13 cellular contexts compared by ENCODE assay signal in genomic region chr17:8140058-8140412, GRCh38. TPM values are rescaled to one million over a fixed set of nuclear protein-coding genes. Genes with fewer than 3 reads are reported as not detected.
DNase-seq lines count a peak whose midpoint lies in the region; ATAC-seq and TF ChIP-seq lines count a peak whose summit lies in the region.
"Had no signal": no experiment of that assay in that cellular context is flagged by ENCODE, and none has a peak within 500 bp of the region (broad histone marks: within the 10 kb centered on the region; RNA-seq: fewer than 3 reads in every experiment).

No MANE protein-coding gene starts in this region.

- 59% methylated on average over 11 of the region's 11 CpGs for WGBS in right cardiac atrium

- H3K27ac ChIP-seq in VCaP, result peak overlapping the region; percentile 62
- H3K27ac ChIP-seq in right cardiac atrium (ENCODE audit: low read length), result no peak overlapping the region
- H3K27ac ChIP-seq in rectal smooth muscle tissue (ENCODE audit: low read depth, low read length), result peak overlapping the region; percentile 42
- H3K27ac ChIP-seq: HL-60 had no signal

- H3K9ac ChIP-seq in rectal smooth muscle tissue (ENCODE audit: low read length), result no peak overlapping the region

- TF ChIP-seq CTCF in VCaP (conservative IDR thresholded peaks at IDR 0.05), result no peak

- H3K4me1 ChIP-seq in right cardiac atrium (ENCODE audit: control insufficient read depth, insufficient read depth, low read length), result no peaks in the 10 kb centered on the region
- H3K4me1 ChIP-seq in rectal smooth muscle tissue (ENCODE audit: control insufficient read depth, insufficient read depth, low read length), result peaks cover 10% of the 10 kb centered on the region
- H3K4me1 ChIP-seq: BE2C had no signal

- peak; percentile 69 for DNase-seq in CD1c-positive myeloid dendritic cell (ENCODE audit: extremely low spot score)
- DNase-seq in right cardiac atrium, result peak in 2 of 3 donors; percentile 64 to 65
- DNase-seq in NCI-H774 (lab: John Stamatoyannopoulos, UW), result no peak
- no peak for DNase-seq in NCI-H1694 treated with DMSO at 0.1 percent for 48 hours (lab: John Stamatoyannopoulos, UW)
- DNase-seq in activated T-cell treated with anti-CD3 and anti-CD28 coated beads for 4 hours, result no peak
- DNase-seq in NAMALWA (ENCODE audit: low spot score), result no peak
- DNase-seq: NCI-H2107 had no signal

- no peak overlapping the region for H3K4me3 ChIP-seq in right cardiac atrium (ENCODE audit: low read length)
- no peak overlapping the region for H3K4me3 ChIP-seq in rectal smooth muscle tissue (ENCODE audit: low read length)

- ATAC-seq in right cardiac atrium, result peak; percentile 3

- intact Hi-C loops in right cardiac atrium (cut with DNase I), result loop anchor here in 1 of 4 donors (10.0 kb wide), 1 partner anchor 295 kb away; no protein-coding TSS in a partner anchor

- no peaks in the 10 kb centered on the region for H3K9me3 ChIP-seq in right cardiac atrium (ENCODE audit: control insufficient read depth, low read length)
- H3K9me3 ChIP-seq: BE2C had no signal

- no peaks in the 10 kb centered on the region for H3K27me3 ChIP-seq in right cardiac atrium (ENCODE audit: control insufficient read depth, insufficient read depth)
- H3K27me3 ChIP-seq in rectal smooth muscle tissue (ENCODE audit: control insufficient read depth, insufficient read depth, low read length), result no peaks in the 10 kb centered on the region
- H3K27me3 ChIP-seq: BE2C had no signal

- peaks cover 45% of the 10 kb centered on the region for H3K36me3 ChIP-seq in rectal smooth muscle tissue (ENCODE audit: control insufficient read depth, insufficient read depth, low read length)

RNA-seq across cellular contexts. Expression of gene PER1, which starts 12.2 kb away (rescaled TPM):
- 100 to 1,000 TPM in 3 of 4 donors, 10 to 100 TPM in 1; 96.2 to 150 (median 124) TPM for total RNA-seq in right cardiac atrium
- 110 TPM for polyA plus RNA-seq in right cardiac atrium

RNA-seq across cellular contexts. Expression of gene HES7, which starts 16.1 kb away (rescaled TPM):
- total RNA-seq in right cardiac atrium, result under 1 TPM; 0.62 to 0.76 (median 0.73) TPM
- polyA plus RNA-seq in right cardiac atrium, result 0.25 TPM
- total RNA-seq: glomerular endothelial cell, kidney epithelial cell had no signal

RNA-seq across cellular contexts. Expression of gene ALOXE3, which starts 21.7 kb away (rescaled TPM):
- not detected for total RNA-seq in right cardiac atrium
- not detected for polyA plus RNA-seq in right cardiac atrium
- total RNA-seq: glomerular endothelial cell had no signal

RNA-seq across cellular contexts. Expression of gene VAMP2, which starts 22.7 kb away (rescaled TPM):
- total RNA-seq in right cardiac atrium, result 10 to 100 TPM; 68.7 to 74.9 (median 71.8) TPM
- 50.2 TPM for polyA plus RNA-seq in right cardiac atrium

RNA-seq across cellular contexts. Expression of gene TMEM107, which starts 36.1 kb away (rescaled TPM):
- total RNA-seq in right cardiac atrium, result 10 to 100 TPM in 2 of 4 donors, 1 to 10 TPM in 2; 7.1 to 11.4 (median 9.2) TPM
- polyA plus RNA-seq in right cardiac atrium, result 7.2 TPM

Comparison
In these comparisons a context has a peak if more than half of its experiments do, and no peak if none do; other contexts are left out.
1. DNase-seq: peak in CD1c-positive myeloid dendritic cell (single experiment) and right cardiac atrium (2 of 3); none in NCI-H774 (single experiment), NCI-H1694 treated with DMSO at 0.1 percent for 48 hours (single experiment), activated T-cell treated with anti-CD3 and anti-CD28 coated beads for 4 hours (single experiment) and NAMALWA (single experiment).